Comparison of ENCODE assay signal across 1 cellular context in genomic region chr7:156661637-156662036, GRCh38.
TF ChIP-seq lines count a peak whose summit lies in the region.

No MANE protein-coding gene starts in this region.

TF ChIP-seq in K562, 482 proteins besides CTCF, POLR2A, EP300 and RAD21 (continued from another document and continues in another):
- TF ChIP-seq, protein P1, sequence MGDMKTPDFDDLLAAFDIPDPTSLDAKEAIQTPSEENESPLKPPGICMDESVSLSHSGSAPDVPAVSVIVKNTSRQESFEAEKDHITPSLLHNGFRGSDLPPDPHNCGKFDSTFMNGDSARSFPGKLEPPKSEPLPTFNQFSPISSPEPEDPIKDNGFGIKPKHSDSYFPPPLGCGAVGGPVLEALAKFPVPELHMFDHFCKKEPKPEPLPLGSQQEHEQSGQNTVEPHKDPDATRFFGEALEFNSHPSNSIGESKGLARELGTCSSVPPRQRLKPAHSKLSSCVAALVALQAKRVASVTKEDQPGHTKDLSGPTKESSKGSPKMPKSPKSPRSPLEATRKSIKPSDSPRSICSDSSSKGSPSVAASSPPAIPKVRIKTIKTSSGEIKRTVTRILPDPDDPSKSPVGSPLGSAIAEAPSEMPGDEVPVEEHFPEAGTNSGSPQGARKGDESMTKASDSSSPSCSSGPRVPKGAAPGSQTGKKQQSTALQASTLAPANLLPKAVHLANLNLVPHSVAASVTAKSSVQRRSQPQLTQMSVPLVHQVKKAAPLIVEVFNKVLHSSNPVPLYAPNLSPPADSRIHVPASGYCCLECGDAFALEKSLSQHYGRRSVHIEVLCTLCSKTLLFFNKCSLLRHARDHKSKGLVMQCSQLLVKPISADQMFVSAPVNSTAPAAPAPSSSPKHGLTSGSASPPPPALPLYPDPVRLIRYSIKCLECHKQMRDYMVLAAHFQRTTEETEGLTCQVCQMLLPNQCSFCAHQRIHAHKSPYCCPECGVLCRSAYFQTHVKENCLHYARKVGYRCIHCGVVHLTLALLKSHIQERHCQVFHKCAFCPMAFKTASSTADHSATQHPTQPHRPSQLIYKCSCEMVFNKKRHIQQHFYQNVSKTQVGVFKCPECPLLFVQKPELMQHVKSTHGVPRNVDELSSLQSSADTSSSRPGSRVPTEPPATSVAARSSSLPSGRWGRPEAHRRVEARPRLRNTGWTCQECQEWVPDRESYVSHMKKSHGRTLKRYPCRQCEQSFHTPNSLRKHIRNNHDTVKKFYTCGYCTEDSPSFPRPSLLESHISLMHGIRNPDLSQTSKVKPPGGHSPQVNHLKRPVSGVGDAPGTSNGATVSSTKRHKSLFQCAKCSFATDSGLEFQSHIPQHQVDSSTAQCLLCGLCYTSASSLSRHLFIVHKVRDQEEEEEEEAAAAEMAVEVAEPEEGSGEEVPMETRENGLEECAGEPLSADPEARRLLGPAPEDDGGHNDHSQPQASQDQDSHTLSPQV (IDR thresholded peaks at IDR 0.05), result 0 out of 2 replicates have a peak, but pooled peaks have one; percentile 38
- no peak for TF ChIP-seq GTF2A2 (tag; IDR thresholded peaks at IDR 0.05)
- TF ChIP-seq DDX20 (tag; IDR thresholded peaks at IDR 0.05; ENCODE audit: low read depth), result no peak
- TF ChIP-seq MTA3 (IDR thresholded peaks at IDR 0.05; ENCODE audit: borderline replicate concordance), result no peak
- TF ChIP-seq ZNF699 (CRISPR knock-in tag; IDR thresholded peaks at IDR 0.05; ENCODE audit: insufficient replicate concordance), result no peak
- TF ChIP-seq ZNF717 (CRISPR knock-in tag; IDR thresholded peaks at IDR 0.05), result no peak
- TF ChIP-seq POLR2H (tag; IDR thresholded peaks at IDR 0.05; ENCODE audit: low read depth), result no peak
- no peak for TF ChIP-seq PHTF2 (CRISPR knock-in tag; IDR thresholded peaks at IDR 0.05)
- TF ChIP-seq BHLHE40 (IDR thresholded peaks at IDR 0.05; ENCODE audit: low read length), result no peak
- TF ChIP-seq CEBPB (tag; IDR thresholded peaks at IDR 0.05), result no peak
- TF ChIP-seq, protein P2, sequence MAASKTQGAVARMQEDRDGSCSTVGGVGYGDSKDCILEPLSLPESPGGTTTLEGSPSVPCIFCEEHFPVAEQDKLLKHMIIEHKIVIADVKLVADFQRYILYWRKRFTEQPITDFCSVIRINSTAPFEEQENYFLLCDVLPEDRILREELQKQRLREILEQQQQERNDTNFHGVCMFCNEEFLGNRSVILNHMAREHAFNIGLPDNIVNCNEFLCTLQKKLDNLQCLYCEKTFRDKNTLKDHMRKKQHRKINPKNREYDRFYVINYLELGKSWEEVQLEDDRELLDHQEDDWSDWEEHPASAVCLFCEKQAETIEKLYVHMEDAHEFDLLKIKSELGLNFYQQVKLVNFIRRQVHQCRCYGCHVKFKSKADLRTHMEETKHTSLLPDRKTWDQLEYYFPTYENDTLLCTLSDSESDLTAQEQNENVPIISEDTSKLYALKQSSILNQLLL (CRISPR knock-in tag; IDR thresholded peaks at IDR 0.05; ENCODE audit: borderline replicate concordance), result no peak
- no peak for TF ChIP-seq RHOXF2B (CRISPR knock-in tag; conservative IDR thresholded peaks at IDR 0.05)
- no peak for TF ChIP-seq MAFG (tag; conservative IDR thresholded peaks at IDR 0.05)
- TF ChIP-seq, protein P3, sequence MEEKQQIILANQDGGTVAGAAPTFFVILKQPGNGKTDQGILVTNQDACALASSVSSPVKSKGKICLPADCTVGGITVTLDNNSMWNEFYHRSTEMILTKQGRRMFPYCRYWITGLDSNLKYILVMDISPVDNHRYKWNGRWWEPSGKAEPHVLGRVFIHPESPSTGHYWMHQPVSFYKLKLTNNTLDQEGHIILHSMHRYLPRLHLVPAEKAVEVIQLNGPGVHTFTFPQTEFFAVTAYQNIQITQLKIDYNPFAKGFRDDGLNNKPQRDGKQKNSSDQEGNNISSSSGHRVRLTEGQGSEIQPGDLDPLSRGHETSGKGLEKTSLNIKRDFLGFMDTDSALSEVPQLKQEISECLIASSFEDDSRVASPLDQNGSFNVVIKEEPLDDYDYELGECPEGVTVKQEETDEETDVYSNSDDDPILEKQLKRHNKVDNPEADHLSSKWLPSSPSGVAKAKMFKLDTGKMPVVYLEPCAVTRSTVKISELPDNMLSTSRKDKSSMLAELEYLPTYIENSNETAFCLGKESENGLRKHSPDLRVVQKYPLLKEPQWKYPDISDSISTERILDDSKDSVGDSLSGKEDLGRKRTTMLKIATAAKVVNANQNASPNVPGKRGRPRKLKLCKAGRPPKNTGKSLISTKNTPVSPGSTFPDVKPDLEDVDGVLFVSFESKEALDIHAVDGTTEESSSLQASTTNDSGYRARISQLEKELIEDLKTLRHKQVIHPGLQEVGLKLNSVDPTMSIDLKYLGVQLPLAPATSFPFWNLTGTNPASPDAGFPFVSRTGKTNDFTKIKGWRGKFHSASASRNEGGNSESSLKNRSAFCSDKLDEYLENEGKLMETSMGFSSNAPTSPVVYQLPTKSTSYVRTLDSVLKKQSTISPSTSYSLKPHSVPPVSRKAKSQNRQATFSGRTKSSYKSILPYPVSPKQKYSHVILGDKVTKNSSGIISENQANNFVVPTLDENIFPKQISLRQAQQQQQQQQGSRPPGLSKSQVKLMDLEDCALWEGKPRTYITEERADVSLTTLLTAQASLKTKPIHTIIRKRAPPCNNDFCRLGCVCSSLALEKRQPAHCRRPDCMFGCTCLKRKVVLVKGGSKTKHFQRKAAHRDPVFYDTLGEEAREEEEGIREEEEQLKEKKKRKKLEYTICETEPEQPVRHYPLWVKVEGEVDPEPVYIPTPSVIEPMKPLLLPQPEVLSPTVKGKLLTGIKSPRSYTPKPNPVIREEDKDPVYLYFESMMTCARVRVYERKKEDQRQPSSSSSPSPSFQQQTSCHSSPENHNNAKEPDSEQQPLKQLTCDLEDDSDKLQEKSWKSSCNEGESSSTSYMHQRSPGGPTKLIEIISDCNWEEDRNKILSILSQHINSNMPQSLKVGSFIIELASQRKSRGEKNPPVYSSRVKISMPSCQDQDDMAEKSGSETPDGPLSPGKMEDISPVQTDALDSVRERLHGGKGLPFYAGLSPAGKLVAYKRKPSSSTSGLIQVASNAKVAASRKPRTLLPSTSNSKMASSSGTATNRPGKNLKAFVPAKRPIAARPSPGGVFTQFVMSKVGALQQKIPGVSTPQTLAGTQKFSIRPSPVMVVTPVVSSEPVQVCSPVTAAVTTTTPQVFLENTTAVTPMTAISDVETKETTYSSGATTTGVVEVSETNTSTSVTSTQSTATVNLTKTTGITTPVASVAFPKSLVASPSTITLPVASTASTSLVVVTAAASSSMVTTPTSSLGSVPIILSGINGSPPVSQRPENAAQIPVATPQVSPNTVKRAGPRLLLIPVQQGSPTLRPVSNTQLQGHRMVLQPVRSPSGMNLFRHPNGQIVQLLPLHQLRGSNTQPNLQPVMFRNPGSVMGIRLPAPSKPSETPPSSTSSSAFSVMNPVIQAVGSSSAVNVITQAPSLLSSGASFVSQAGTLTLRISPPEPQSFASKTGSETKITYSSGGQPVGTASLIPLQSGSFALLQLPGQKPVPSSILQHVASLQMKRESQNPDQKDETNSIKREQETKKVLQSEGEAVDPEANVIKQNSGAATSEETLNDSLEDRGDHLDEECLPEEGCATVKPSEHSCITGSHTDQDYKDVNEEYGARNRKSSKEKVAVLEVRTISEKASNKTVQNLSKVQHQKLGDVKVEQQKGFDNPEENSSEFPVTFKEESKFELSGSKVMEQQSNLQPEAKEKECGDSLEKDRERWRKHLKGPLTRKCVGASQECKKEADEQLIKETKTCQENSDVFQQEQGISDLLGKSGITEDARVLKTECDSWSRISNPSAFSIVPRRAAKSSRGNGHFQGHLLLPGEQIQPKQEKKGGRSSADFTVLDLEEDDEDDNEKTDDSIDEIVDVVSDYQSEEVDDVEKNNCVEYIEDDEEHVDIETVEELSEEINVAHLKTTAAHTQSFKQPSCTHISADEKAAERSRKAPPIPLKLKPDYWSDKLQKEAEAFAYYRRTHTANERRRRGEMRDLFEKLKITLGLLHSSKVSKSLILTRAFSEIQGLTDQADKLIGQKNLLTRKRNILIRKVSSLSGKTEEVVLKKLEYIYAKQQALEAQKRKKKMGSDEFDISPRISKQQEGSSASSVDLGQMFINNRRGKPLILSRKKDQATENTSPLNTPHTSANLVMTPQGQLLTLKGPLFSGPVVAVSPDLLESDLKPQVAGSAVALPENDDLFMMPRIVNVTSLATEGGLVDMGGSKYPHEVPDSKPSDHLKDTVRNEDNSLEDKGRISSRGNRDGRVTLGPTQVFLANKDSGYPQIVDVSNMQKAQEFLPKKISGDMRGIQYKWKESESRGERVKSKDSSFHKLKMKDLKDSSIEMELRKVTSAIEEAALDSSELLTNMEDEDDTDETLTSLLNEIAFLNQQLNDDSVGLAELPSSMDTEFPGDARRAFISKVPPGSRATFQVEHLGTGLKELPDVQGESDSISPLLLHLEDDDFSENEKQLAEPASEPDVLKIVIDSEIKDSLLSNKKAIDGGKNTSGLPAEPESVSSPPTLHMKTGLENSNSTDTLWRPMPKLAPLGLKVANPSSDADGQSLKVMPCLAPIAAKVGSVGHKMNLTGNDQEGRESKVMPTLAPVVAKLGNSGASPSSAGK (IDR thresholded peaks at IDR 0.05), result no peak
- TF ChIP-seq NCOA1 (IDR thresholded peaks at IDR 0.05; ENCODE audit: low read depth), result no peak
- no peak for TF ChIP-seq MYBL2 (IDR thresholded peaks at IDR 0.05; ENCODE audit: low read depth)
- TF ChIP-seq MYBL2 (CRISPR knock-in tag; IDR thresholded peaks at IDR 0.05; ENCODE audit: borderline replicate concordance), result no peak
- no peak for TF ChIP-seq YY1 (IDR thresholded peaks at IDR 0.05; ENCODE audit: borderline replicate concordance in 1 of 3, control insufficient read depth in 1 of 3, extremely low read depth in 1 of 3, insufficient read depth in 3 of 3, insufficient read length in 1 of 3, insufficient replicate concordance in 2 of 3, low read depth in 1 of 3, low read length in 2 of 3)
- TF ChIP-seq MCM3 (IDR thresholded peaks at IDR 0.05), result no peak
- no peak; a peak in 1 of 4 replicates for TF ChIP-seq RCOR1 (IDR thresholded peaks at IDR 0.05; ENCODE audit: borderline replicate concordance in 1 of 2, low read depth in 2 of 2, low read length in 2 of 2)
- TF ChIP-seq KAT8 (IDR thresholded peaks at IDR 0.05; ENCODE audit: low read depth), result no peak
- no peak for TF ChIP-seq EZH2 (IDR thresholded peaks at IDR 0.05; ENCODE audit: borderline replicate concordance, low read depth, low read length)
- no peak for TF ChIP-seq RBBP5 (IDR thresholded peaks at IDR 0.05; ENCODE audit: borderline replicate concordance, insufficient read depth, low read length, poor library complexity, severe bottlenecking)
- no peak for TF ChIP-seq ZC3H8 (IDR thresholded peaks at IDR 0.05)
- TF ChIP-seq, protein P4, sequence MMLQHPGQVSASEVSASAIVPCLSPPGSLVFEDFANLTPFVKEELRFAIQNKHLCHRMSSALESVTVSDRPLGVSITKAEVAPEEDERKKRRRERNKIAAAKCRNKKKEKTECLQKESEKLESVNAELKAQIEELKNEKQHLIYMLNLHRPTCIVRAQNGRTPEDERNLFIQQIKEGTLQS (IDR thresholded peaks at IDR 0.05), result no peak
- TF ChIP-seq, protein P4 (CRISPR knock-in tag; conservative IDR thresholded peaks at IDR 0.05), result no peak
- TF ChIP-seq NR3C1 (CRISPR knock-in tag; IDR thresholded peaks at IDR 0.05), result no peak
- no peak for TF ChIP-seq ZNF780A (CRISPR knock-in tag; IDR thresholded peaks at IDR 0.05)
- TF ChIP-seq RB1 (IDR thresholded peaks at IDR 0.05; ENCODE audit: low read depth), result no peak
- TF ChIP-seq ETV5 (CRISPR knock-in tag; IDR thresholded peaks at IDR 0.05; ENCODE audit: low read depth), result no peak
- TF ChIP-seq NONO (IDR thresholded peaks at IDR 0.05; ENCODE audit: low read depth in 2 of 2, low read length in 1 of 2), result no peak
- 0 out of 2 replicates have a peak, but pooled peaks have one; percentile 32 for TF ChIP-seq JUND (IDR thresholded peaks at IDR 0.05; ENCODE audit: borderline replicate concordance, low read depth, low read length)
- TF ChIP-seq JUND (tag; IDR thresholded peaks at IDR 0.05; ENCODE audit: borderline replicate concordance, low read depth, low read length), result peak; percentile 13; the same call in 1 of the 3 replicates
- no peak for TF ChIP-seq ELF4 (CRISPR knock-in tag; IDR thresholded peaks at IDR 0.05)
